In genomic region chr6:161908872-161909271, GRCh38 we compare ENCODE assay signal across 21 cellular contexts.
"Had no signal": no experiment of that assay in that cellular context is flagged by ENCODE, and none has a peak within 500 bp of the region (broad histone marks: within the 10 kb centered on the region; RNA-seq: fewer than 3 reads in every experiment).

No MANE protein-coding gene starts in this region.

- H3K36me3 ChIP-seq: ovary, prostate gland, uterus had no signal

- H3K27ac Mint-ChIP-seq: activated B cell treated with CpG ODN at 0.5 μM for 24 hours; activated CD4-positive, alpha-beta T cell treated with anti-CD3 and anti-CD28 coated beads for 36 hours; activated naive CD8-positive, alpha-beta T cell treated with anti-CD3 and anti-CD28 coated beads for 36 hours; dendritic cell treated with granulocyte-macrophage colony-stimulating factor and Interleukin-4, amounts not matched to agents 40 ng/mL and 50 ng/mL, for 4 days; natural killer cell; stimulated activated naive B cell treated with anti-CD40 and anti-IgM and Interleukin-4, amounts not matched to agents 10 μg/mL and 1 μg/mL and 100 μg/mL, for 72 hours had no signal

- H3K27ac ChIP-seq: ovary, prostate gland, testis, uterus had no signal

- H3K4me3 ChIP-seq: ovary, prostate gland, testis, uterus had no signal

- H3K4me3 Mint-ChIP-seq: activated B cell treated with CpG ODN at 0.5 μM for 24 hours; activated CD4-positive, alpha-beta T cell treated with anti-CD3 and anti-CD28 coated beads for 36 hours; activated naive CD8-positive, alpha-beta T cell treated with anti-CD3 and anti-CD28 coated beads for 36 hours; dendritic cell treated with granulocyte-macrophage colony-stimulating factor and Interleukin-4, amounts not matched to agents 40 ng/mL and 50 ng/mL, for 4 days; natural killer cell; stimulated activated naive B cell treated with anti-CD40 and anti-IgM and Interleukin-4, amounts not matched to agents 10 μg/mL and 1 μg/mL and 100 μg/mL, for 72 hours had no signal

- H3K4me1 Mint-ChIP-seq: activated B cell treated with CpG ODN at 0.5 μM for 24 hours; activated CD4-positive, alpha-beta T cell treated with anti-CD3 and anti-CD28 coated beads for 36 hours; activated naive CD8-positive, alpha-beta T cell treated with anti-CD3 and anti-CD28 coated beads for 36 hours; natural killer cell; stimulated activated naive B cell treated with anti-CD40 and anti-IgM and Interleukin-4, amounts not matched to agents 10 μg/mL and 1 μg/mL and 100 μg/mL, for 72 hours had no signal

- H3K27me3 ChIP-seq: ovary, testis, uterus had no signal

- H3K36me3 Mint-ChIP-seq: activated naive CD8-positive, alpha-beta T cell treated with anti-CD3 and anti-CD28 coated beads for 36 hours; natural killer cell; stimulated activated naive B cell treated with anti-CD40 and anti-IgM and Interleukin-4, amounts not matched to agents 10 μg/mL and 1 μg/mL and 100 μg/mL, for 72 hours had no signal

- H3K9me3 Mint-ChIP-seq: activated B cell treated with CpG ODN at 0.5 μM for 24 hours; activated naive CD8-positive, alpha-beta T cell treated with anti-CD3 and anti-CD28 coated beads for 36 hours; dendritic cell treated with granulocyte-macrophage colony-stimulating factor and Interleukin-4, amounts not matched to agents 40 ng/mL and 50 ng/mL, for 4 days had no signal

- H3K27me3 Mint-ChIP-seq: activated B cell treated with CpG ODN at 0.5 μM for 24 hours; activated CD4-positive, alpha-beta T cell treated with anti-CD3 and anti-CD28 coated beads for 36 hours; activated naive CD8-positive, alpha-beta T cell treated with anti-CD3 and anti-CD28 coated beads for 36 hours; dendritic cell treated with granulocyte-macrophage colony-stimulating factor and Interleukin-4, amounts not matched to agents 40 ng/mL and 50 ng/mL, for 4 days; stimulated activated naive B cell treated with anti-CD40 and anti-IgM and Interleukin-4, amounts not matched to agents 10 μg/mL and 1 μg/mL and 100 μg/mL, for 72 hours had no signal

- H3K4me1 ChIP-seq: prostate gland, testis, uterus had no signal

- DNase-seq: activated B cell treated with CpG ODN at 0.5 μM for 24 hours; activated CD4-positive, alpha-beta T cell treated with anti-CD3 and anti-CD28 coated beads for 36 hours; activated CD4-positive, alpha-beta T cell treated with anti-CD3 and anti-CD28 coated beads, Interleukin-2, amount 50 U/mL, for 48 hours; activated naive CD4-positive, alpha-beta T cell treated with Interleukin-2 at 50 U/mL for 16 hours; activated naive CD8-positive, alpha-beta T cell treated with anti-CD3 and anti-CD28 coated beads for 36 hours; activated T-cell treated with anti-CD3 and anti-CD28 coated beads, Interleukin-2, amount 50 U/mL, for 48 hours; effector CD8-positive, alpha-beta T cell; islet precursor cell; left cardiac atrium; midbrain; natural killer cell; ovary; stimulated activated CD4-positive, alpha-beta T cell treated with anti-CD3 and anti-CD28 coated beads, Interleukin-2, amount 100 ng/mL, for 48 hours; stimulated activated CD8-positive, alpha-beta memory T cell treated with anti-CD3 and anti-CD28 coated beads, Interleukin-4, amount 100 ng/mL, for 48 hours; stimulated activated naive B cell treated with anti-CD40 and anti-IgM and Interleukin-4, amounts not matched to agents 10 μg/mL and 1 μg/mL and 100 μg/mL, for 72 hours; T-helper 9 cell; testis; trophoblast cell; uterus had no signal

- H3K9me3 ChIP-seq: ovary, prostate gland, testis, uterus had no signal
